Comparison of ENCODE assay signal across 15 cellular contexts in genomic region chr4:11702886-11703555, GRCh38.
DNase-seq lines count a peak whose midpoint lies in the region; ATAC-seq and TF ChIP-seq lines count a peak whose summit lies in the region.
"Had no signal": no experiment of that assay in that cellular context is flagged by ENCODE, and none has a peak within 500 bp of the region (broad histone marks: within the 10 kb centered on the region; RNA-seq: fewer than 3 reads in every experiment).

No MANE protein-coding gene starts in this region.

- no peak overlapping the region for H2BK5ac ChIP-seq in trophoblast cell (ENCODE audit: low read depth, low read length, poor library complexity)

- intact Hi-C loops in MCF 10A (cut with micrococcal nuclease) = loop anchor here (5.0 kb wide), 1 partner anchor 66 kb away; no protein-coding TSS in a partner anchor

- H2BK120ac ChIP-seq in trophoblast cell (ENCODE audit: insufficient read depth, low read length, poor library complexity) = no peak overlapping the region

- H2AFZ ChIP-seq in GM23338 (peak overlapping the region; percentile 10; the same call in 1 of the 2 replicates), trophoblast cell (ENCODE audit: insufficient read depth, low read length, poor library complexity) (no peak overlapping the region)

- no peaks in the 10 kb centered on the region for H3K79me1 ChIP-seq in trophoblast cell (ENCODE audit: low read length)

- H3K79me2 ChIP-seq in GM23338 (replicated peaks; ENCODE audit: insufficient read depth) (no peaks in the 10 kb centered on the region), trophoblast cell (ENCODE audit: control insufficient read depth, insufficient read depth, low read length, poor library complexity) (no peaks in the 10 kb centered on the region)

- H4K91ac ChIP-seq in trophoblast cell (ENCODE audit: low read depth, low read length) = no peak overlapping the region

- H3K9me3 Mint-ChIP-seq in GM23338 (peaks cover 5% of the 10 kb centered on the region; the same call in 2 of the 3 replicates), MCF 10A (ENCODE audit: unreplicated experiment) (no peaks in the 10 kb centered on the region)

- no CpG with 5 or more reads among the region's 3 CpGs for WGBS in trophoblast cell (ENCODE audit: extremely low coverage, insufficient coverage, insufficient read length)

- H3K4me2 ChIP-seq in GM23338 = no peak overlapping the region
- H3K4me2 ChIP-seq in trophoblast cell (ENCODE audit: low read length) = no peak overlapping the region
- H3K4me2 ChIP-seq: BLaER1 had no signal

- H3K4me1 ChIP-seq in GM23338 (ENCODE audit: insufficient read depth) = no peaks in the 10 kb centered on the region
- H3K4me1 ChIP-seq in trophoblast cell (ENCODE audit: control insufficient read depth in 1 of 2, insufficient read depth in 2 of 2, low read length in 2 of 2) = no peaks in the 10 kb centered on the region
- H3K4me1 ChIP-seq: BLaER1, Caco-2 had no signal

- H3K27me3 Mint-ChIP-seq in GM23338 (ENCODE audit: insufficient read depth, low read depth, poor library complexity) (no peaks in the 10 kb centered on the region), MCF 10A (ENCODE audit: insufficient read depth, unreplicated experiment) (no peaks in the 10 kb centered on the region)
- H3K27me3 Mint-ChIP-seq: CD8-positive, alpha-beta memory T cell had no signal

- TF ChIP-seq CTCF in GM23338 (conservative IDR thresholded peaks at IDR 0.05; ENCODE audit: low read depth in 2 of 2) = no peak
- TF ChIP-seq CTCF in MCF 10A (IDR thresholded peaks at IDR 0.05; ENCODE audit: unreplicated experiment) = no peak

- H3F3A ChIP-seq in GM23338 (replicated peaks; ENCODE audit: low read depth) = no peaks in the 10 kb centered on the region

- H3K36me3 Mint-ChIP-seq in GM23338 (ENCODE audit: low read depth) (peaks cover 4% of the 10 kb centered on the region; the same call in 2 of the 3 replicates), MCF 10A (ENCODE audit: insufficient read depth, unreplicated experiment) (no peaks in the 10 kb centered on the region)
- H3K36me3 Mint-ChIP-seq: CD8-positive, alpha-beta memory T cell had no signal

- no peak overlapping the region for H3K4ac ChIP-seq in trophoblast cell (ENCODE audit: low read depth, low read length)

- POLR2A ChIA-PET in MCF 10A (lab: Yijun Ruan, JAX) = interaction anchor here (1.1 kb wide), 1 partner anchor 97 kb away, joined by 4 read pairs; no protein-coding TSS in a partner anchor

- no peak overlapping the region for H3K27ac ChIP-seq in GM23338 (ENCODE audit: low read depth)
- H3K27ac ChIP-seq in trophoblast cell (ENCODE audit: low read depth, low read length) = no peak overlapping the region
- H3K27ac ChIP-seq: 22Rv1, BLaER1 had no signal

- H3K9ac ChIP-seq in trophoblast cell (ENCODE audit: low read length) = no peak overlapping the region
- H3K9ac ChIP-seq: BLaER1 had no signal

- no peak overlapping the region for H2BK12ac ChIP-seq in trophoblast cell (ENCODE audit: low read length)

- no peak overlapping the region for H4K12ac ChIP-seq in trophoblast cell (ENCODE audit: low read depth, low read length)

- no peak for DNase-seq in GM23338 (ENCODE audit: low spot score)
- peak; percentile 34 for DNase-seq in MCF 10A (ENCODE audit: unreplicated experiment)
- DNase-seq in trophoblast cell = peak; percentile 72 to 89
- no peak for DNase-seq in mesenteric fat pad (ENCODE audit: low spot score)
- no peak for DNase-seq in DMS114 treated with DMSO at 0.1 percent for 48 hours (lab: John Stamatoyannopoulos, UW; ENCODE audit: unreplicated experiment)
- no peak for DNase-seq in NK-92 treated with Interleukin-12 subunit alpha and Interleukin-12 subunit beta, amount 100 ng/mL, for 24 hours (lab: John Stamatoyannopoulos, UW)
- DNase-seq: AML-193; Caco-2; CD8-positive, alpha-beta memory T cell; DMS53; GF-D8; HCEC 1CT had no signal

- H3K27ac Mint-ChIP-seq in GM23338 (no peak overlapping the region), MCF 10A (ENCODE audit: low read depth, unreplicated experiment) (no peak overlapping the region)
- H3K27ac Mint-ChIP-seq: CD8-positive, alpha-beta memory T cell had no signal

- CTCF ChIA-PET in MCF 10A (lab: Yijun Ruan, JAX) = interaction anchor here (0.6 to 1.6 kb wide), 4 partner anchors 16 to 1150 kb away, joined by 3 to 5 read pairs (median 3); no protein-coding TSS in a partner anchor

- no peaks in the 10 kb centered on the region for H4K20me1 ChIP-seq in GM23338 (replicated peaks; ENCODE audit: insufficient read depth)
- H4K20me1 ChIP-seq: BLaER1 had no signal

- H3K27me3 ChIP-seq in GM23338 (ENCODE audit: insufficient read depth) (no peaks in the 10 kb centered on the region), trophoblast cell (ENCODE audit: insufficient read depth, low read length) (no peaks in the 10 kb centered on the region)
- H3K27me3 ChIP-seq: BLaER1 had no signal

- no peaks in the 10 kb centered on the region for H3K9me3 ChIP-seq in trophoblast cell (ENCODE audit: insufficient read depth, low read depth, low read length)
- H3K9me3 ChIP-seq: BLaER1, Caco-2 had no signal

- no peak overlapping the region for H4K8ac ChIP-seq in trophoblast cell (ENCODE audit: low read depth, low read length)

- H2AK5ac ChIP-seq in trophoblast cell (ENCODE audit: low read length) = no peak overlapping the region

- peaks cover 9% of the 10 kb centered on the region; the same call in 1 of the 2 replicates for H3K9me2 ChIP-seq in GM23338 (ENCODE audit: insufficient read depth)

- no peaks in the 10 kb centered on the region for H3K36me3 ChIP-seq in GM23338 (ENCODE audit: insufficient read depth)
- no peaks in the 10 kb centered on the region for H3K36me3 ChIP-seq in trophoblast cell (ENCODE audit: control insufficient read depth in 1 of 2, insufficient read depth in 2 of 2, low read length in 2 of 2)
- H3K36me3 ChIP-seq: BLaER1 had no signal

- H3K4me3 Mint-ChIP-seq in GM23338 = no peak overlapping the region
- no peak overlapping the region for H3K4me3 Mint-ChIP-seq in MCF 10A (ENCODE audit: unreplicated experiment)
- H3K4me3 Mint-ChIP-seq: CD8-positive, alpha-beta memory T cell had no signal

- peaks cover 4% of the 10 kb centered on the region; the same call in 1 of the 3 replicates for H3K4me1 Mint-ChIP-seq in GM23338
- H3K4me1 Mint-ChIP-seq in MCF 10A (ENCODE audit: insufficient read depth, unreplicated experiment) = peaks cover 29% of the 10 kb centered on the region
- H3K4me1 Mint-ChIP-seq: CD8-positive, alpha-beta memory T cell had no signal

- H3K4me3 ChIP-seq in GM23338 = no peak overlapping the region
- no peak overlapping the region for H3K4me3 ChIP-seq in trophoblast cell (ENCODE audit: low read depth, low read length)
- H3K4me3 ChIP-seq: BLaER1 had no signal

- ATAC-seq in GM23338 = no peak
- peak; percentile 7 for ATAC-seq in esophagus mucosa

- BruUV-seq in MCF 10A (replicated peaks; lab: Mats Ljungman, UMichigan) = no TSS peak

- H3K14ac ChIP-seq in trophoblast cell (ENCODE audit: low read length) = no peak overlapping the region

- H3K23ac ChIP-seq in trophoblast cell (ENCODE audit: low read length) = no peak overlapping the region

- H3K18ac ChIP-seq in trophoblast cell (ENCODE audit: low read length) = no peak overlapping the region

TF ChIP-seq in GM23338, 12 proteins besides CTCF, POLR2A, EP300 and RAD21 (continues in another document):
- no peak for TF ChIP-seq REST (IDR thresholded peaks at IDR 0.05; ENCODE audit: unreplicated experiment)
- TF ChIP-seq NANOG (IDR thresholded peaks at IDR 0.05; ENCODE audit: borderline replicate concordance) = no peak

Comparison
In these comparisons a context has a peak if more than half of its experiments do, and no peak if none do; other contexts are left out.
1. DNase-seq: peak in MCF 10A (single experiment) and trophoblast cell (2 of 2); none in GM23338 (single experiment), mesenteric fat pad (single experiment), DMS114 treated with DMSO at 0.1 percent for 48 hours (single experiment) and NK-92 treated with Interleukin-12 subunit alpha and Interleukin-12 subunit beta, amount 100 ng/mL, for 24 hours (single experiment).